20 cellular contexts compared by ENCODE assay signal in the genomic region with DNA sequence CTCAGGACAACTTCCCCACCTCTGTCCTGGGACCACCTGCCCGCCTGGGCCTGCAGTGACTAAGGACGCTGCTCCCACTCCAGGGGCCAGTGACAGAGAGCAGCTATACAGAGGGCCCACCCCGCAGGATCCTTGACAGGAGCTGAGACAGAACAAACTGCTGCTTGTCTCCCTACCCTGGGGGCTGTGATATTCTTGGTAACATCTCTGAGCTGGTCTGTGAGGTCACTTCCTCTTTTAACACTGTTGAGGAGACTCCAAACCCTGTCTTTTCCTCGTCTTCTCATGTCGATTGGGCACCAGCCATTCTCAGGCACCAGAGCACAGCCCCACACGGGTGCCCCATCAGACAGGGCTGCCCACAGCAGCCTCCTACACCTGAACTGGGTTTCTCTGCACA. TPM values are rescaled to one million over a fixed set of nuclear protein-coding genes. Genes with fewer than 3 reads are reported as not detected.
A peak's percentile ranks its signal among the peaks of the same experiment; 100 is the strongest.
DNase-seq lines count a peak whose midpoint lies in the region; ATAC-seq, FAIRE-seq and TF ChIP-seq lines count a peak whose summit lies in the region.
"Had no signal": no experiment of that assay in that cellular context is flagged by ENCODE, and none has a peak within 500 bp of the region (broad histone marks: within the 10 kb centered on the region; RNA-seq: fewer than 3 reads in every experiment).

No MANE protein-coding gene starts in this region.

- 61% methylated on average over 6 of the region's 6 CpGs for WGBS in GM12878 (ENCODE audit: insufficient coverage, insufficient replicate concordance, low lambda C conversion rate, missing lambda C conversion rate)

- peaks cover 49% of the 10 kb centered on the region for H3K36me3 Mint-ChIP-seq in HFFc6 (ENCODE audit: low read depth)
- H3K36me3 Mint-ChIP-seq in stimulated activated naive B cell treated with anti-CD40 and anti-IgM and Interleukin-4, amounts not matched to agents 10 μg/mL and 1 μg/mL and 100 μg/mL, for 72 hours: peaks cover 36 to 60% of the 10 kb centered on the region in 2 donors

- no peak for TF ChIP-seq CTCF in HFFc6 (IDR thresholded peaks at IDR 0.05)
- no peak for TF ChIP-seq CTCF in GM12878 (IDR thresholded peaks at IDR 0.05 in 2 of 3, conservative IDR thresholded peaks at IDR 0.05 in 1 of 3; ENCODE audit: control insufficient read depth in 2 of 3, extremely low read depth in 1 of 3, insufficient read depth in 1 of 3, low read depth in 3 of 3, low read length in 3 of 3)

- CTCF ChIA-PET in GM12878 (lab: Yijun Ruan, JAX): no interaction called here

- ATAC-seq in GM12878 (peak; percentile 54; the same call in 2 of the 3 replicates), HG02678 (IDR thresholded peaks at IDR 0.05; ENCODE audit: unreplicated experiment) (no peak)
- peak; percentile 82 to 87 for ATAC-seq in stimulated activated naive B cell treated with anti-CD40 and anti-IgM and Interleukin-4, amounts not matched to agents 10 μg/mL and 1 μg/mL and 100 μg/mL, for 72 hours (replicated peaks)

- no peak overlapping the region for H3K4me2 ChIP-seq in GM12878 (ENCODE audit: control insufficient read depth, insufficient read depth)
- H3K4me2 ChIP-seq: smooth muscle cell had no signal

- RAD21 ChIA-PET in GM12878 (lab: Charles Lee; ENCODE audit: unreplicated experiment): no interaction called here

- no peak for TF ChIP-seq EP300 in GM12878 (IDR thresholded peaks at IDR 0.05; ENCODE audit: borderline replicate concordance in 1 of 2, control insufficient read depth in 1 of 2, low read depth in 2 of 2, low read length in 2 of 2)

- H4K20me1 ChIP-seq in GM12878 (ENCODE audit: control insufficient read depth, insufficient read depth): no peaks in the 10 kb centered on the region

- POLR2A ChIA-PET in GM12878 (lab: Charles Lee): no interaction called here

- H3K4me1 ChIP-seq in GM12878 (ENCODE audit: control insufficient read depth, insufficient read depth, low read length): no peaks in the 10 kb centered on the region
- H3K4me1 ChIP-seq: breast epithelium had no signal

- H3K4me3 ChIP-seq in GM12878: no peak overlapping the region
- H3K4me3 ChIP-seq: breast epithelium, left ventricle myocardium inferior, smooth muscle cell, upper lobe of left lung had no signal

- TF ChIP-seq RAD21 in GM12878 (IDR thresholded peaks at IDR 0.05; ENCODE audit: insufficient read depth, low read depth, low read length): no peak

- H3K9ac ChIP-seq in GM12878 (ENCODE audit: control insufficient read depth, insufficient read depth, low read length): no peak overlapping the region

- peaks cover 67% of the 10 kb centered on the region for H3K4me1 Mint-ChIP-seq in HFFc6 (ENCODE audit: low read depth)
- H3K4me1 Mint-ChIP-seq in stimulated activated naive B cell treated with anti-CD40 and anti-IgM and Interleukin-4, amounts not matched to agents 10 μg/mL and 1 μg/mL and 100 μg/mL, for 72 hours: peaks cover 10 to 21% of the 10 kb centered on the region in 2 donors
- H3K4me1 Mint-ChIP-seq: activated CD4-positive, alpha-beta memory T cell treated with anti-CD3 and anti-CD28 coated beads, Interleukin-2, amount 10 ng/mL, durations not matched to agents 7 days and 5 days had no signal

- H3K27ac ChIP-seq in GM12878 (ENCODE audit: control insufficient read depth, insufficient read depth): no peak overlapping the region
- H3K27ac ChIP-seq: breast epithelium, left ventricle myocardium inferior, upper lobe of left lung, WERI-Rb-1 had no signal

- no peaks in the 10 kb centered on the region for H3K9me3 Mint-ChIP-seq in HFFc6
- peaks cover 0 to 2% of the 10 kb centered on the region in 2 donors for H3K9me3 Mint-ChIP-seq in stimulated activated naive B cell treated with anti-CD40 and anti-IgM and Interleukin-4, amounts not matched to agents 10 μg/mL and 1 μg/mL and 100 μg/mL, for 72 hours
- H3K9me3 Mint-ChIP-seq: activated CD4-positive, alpha-beta memory T cell treated with anti-CD3 and anti-CD28 coated beads, Interleukin-2, amount 10 ng/mL, durations not matched to agents 7 days and 5 days; T-helper 1 cell treated with Interleukin-12 subunit alpha and Interleukin-12 subunit beta and Interleukin-4 antibody, amounts not matched to agents 30 μg/mL and 1 μg/mL, for 36 hours had no signal

- SMC1A ChIA-PET in GM12878 (lab: Charles Lee; ENCODE audit: uncharacterized antibody, unreplicated experiment): interaction anchor here (0.9 kb wide), 1 partner anchor 40 kb away, joined by 3 read pairs; no protein-coding TSS in a partner anchor

- H3K9me3 ChIP-seq in GM12878 (replicated peaks; ENCODE audit: control insufficient read depth, insufficient read depth, low read length): no peaks in the 10 kb centered on the region
- H3K9me3 ChIP-seq: breast epithelium, left ventricle myocardium inferior, upper lobe of left lung had no signal

- H3K4me3 Mint-ChIP-seq in HFFc6: no peak overlapping the region
- no peak overlapping the region for H3K4me3 Mint-ChIP-seq in stimulated activated naive B cell treated with anti-CD40 and anti-IgM and Interleukin-4, amounts not matched to agents 10 μg/mL and 1 μg/mL and 100 μg/mL, for 72 hours
- H3K4me3 Mint-ChIP-seq: activated CD4-positive, alpha-beta memory T cell treated with anti-CD3 and anti-CD28 coated beads, Interleukin-2, amount 10 ng/mL, durations not matched to agents 7 days and 5 days; T-helper 1 cell treated with Interleukin-12 subunit alpha and Interleukin-12 subunit beta and Interleukin-4 antibody, amounts not matched to agents 30 μg/mL and 1 μg/mL, for 36 hours had no signal

- intact Hi-C loops in GM12878 (cut with micrococcal nuclease; ENCODE audit: unreplicated experiment): no loop called here

- H3K27me3 Mint-ChIP-seq in HFFc6 (ENCODE audit: insufficient read depth): peaks cover 7% of the 10 kb centered on the region
- H3K27me3 Mint-ChIP-seq in stimulated activated naive B cell treated with anti-CD40 and anti-IgM and Interleukin-4, amounts not matched to agents 10 μg/mL and 1 μg/mL and 100 μg/mL, for 72 hours: no peaks in the 10 kb centered on the region
- H3K27me3 Mint-ChIP-seq: activated CD4-positive, alpha-beta memory T cell treated with anti-CD3 and anti-CD28 coated beads, Interleukin-2, amount 10 ng/mL, durations not matched to agents 7 days and 5 days had no signal

- H3K36me3 ChIP-seq in GM12878 (ENCODE audit: control insufficient read depth in 2 of 2, insufficient read depth in 2 of 2, low read length in 1 of 2): peaks cover 23 to 33% of the 10 kb centered on the region in 2 experiments

- FAIRE-seq in GM12878 (lab: Jason Lieb, UNC): no peak

- in situ Hi-C loops in GM12878 (cut with MboI): no loop called here

- DNase-seq in HFFc6: no peak
- DNase-seq in NOMO-1 treated with dmso at 0.1 percent for 144 hours (lab: John Stamatoyannopoulos, UW; ENCODE audit: unreplicated experiment): peak; percentile 50
- no peak for DNase-seq in GM12878 (ENCODE audit: low read depth, low spot score)
- no peak for DNase-seq in stimulated activated naive B cell treated with anti-CD40 and anti-IgM and Interleukin-4, amounts not matched to agents 10 μg/mL and 1 μg/mL and 100 μg/mL, for 72 hours
- no peak for DNase-seq in NCI-H748 treated with DMSO at 0.1 percent for 48 hours (lab: John Stamatoyannopoulos, UW)
- DNase-seq in islet precursor cell: no peak
- DNase-seq: activated CD4-positive, alpha-beta memory T cell treated with anti-CD3 and anti-CD28 coated beads, Interleukin-2, amount 10 ng/mL, durations not matched to agents 7 days and 5 days; Calu3; cortex of kidney; left ventricle myocardium inferior; MM.1S; NCI-H2081; SHP77 treated with DMSO at 0.1 percent for 48 hours; stimulated activated CD4-positive, alpha-beta T cell treated with anti-CD3 and anti-CD28 coated beads, Interleukin-4, amount 100 ng/mL, for 24 hours; WERI-Rb-1 had no signal

- H3K27ac Mint-ChIP-seq in HFFc6: peak overlapping the region; percentile 11; the same call in 1 of the 2 replicates
- H3K27ac Mint-ChIP-seq in stimulated activated naive B cell treated with anti-CD40 and anti-IgM and Interleukin-4, amounts not matched to agents 10 μg/mL and 1 μg/mL and 100 μg/mL, for 72 hours: peak overlapping the region; percentile 84
- H3K27ac Mint-ChIP-seq: activated CD4-positive, alpha-beta memory T cell treated with anti-CD3 and anti-CD28 coated beads, Interleukin-2, amount 10 ng/mL, durations not matched to agents 7 days and 5 days; T-helper 1 cell treated with Interleukin-12 subunit alpha and Interleukin-12 subunit beta and Interleukin-4 antibody, amounts not matched to agents 30 μg/mL and 1 μg/mL, for 36 hours had no signal

- no peaks in the 10 kb centered on the region for H3K27me3 ChIP-seq in GM12878 (replicated peaks in 1 of 2; ENCODE audit: control insufficient read depth in 2 of 2, insufficient read depth in 2 of 2, low read length in 1 of 2)
- H3K27me3 ChIP-seq: breast epithelium, upper lobe of left lung had no signal

- H3K79me2 ChIP-seq in GM12878 (ENCODE audit: control insufficient read depth, insufficient read depth, low read length): no peaks in the 10 kb centered on the region

- peak; percentile 27; the same call in 1 of the 2 replicates for TF ChIP-seq POLR2A in GM12878 (IDR thresholded peaks at IDR 0.05; ENCODE audit: low read depth, low read length)

- no peak overlapping the region for H2AFZ ChIP-seq in GM12878 (ENCODE audit: control insufficient read depth, low read depth, low read length)

- BruUV-seq in GM12878 (replicated peaks; lab: Mats Ljungman, UMichigan): no TSS peak

RNA-seq across cellular contexts. Expression of a gene that starts 6.9 kb away (rescaled TPM):
- 100 to 1,000 TPM; 158 to 211 (median 199) TPM for total RNA-seq in HFFc6 (2021; fragmentation: NEBNext Ultra II Directional; extraction: Animal tissue kit (Norgen Biotek cat#: 25700))
- 17.5 and 18.2 TPM in 2 replicates for total RNA-seq in GM12878 (2013; cell fraction: nucleolus; rRNA removed)
- 94.8 and 111 TPM in 2 replicates for total RNA-seq in GM12878 (2014; rRNA removed)
- 62.0 and 72.1 TPM in 2 replicates for total RNA-seq in GM12878 (2014; rRNA removed; fragmentation: Illumina TruSeq; extraction: Trizol)
- 123 and 127 TPM in 2 replicates for total RNA-seq in GM12878 (2021)
- 102 TPM for polyA plus RNA-seq in GM12878 (2011; ENCODE audit: low read depth)
- polyA plus RNA-seq in GM12878 (2011; rRNA removed): 97.2 and 123 TPM in 2 replicates
- polyA plus RNA-seq in GM12878 (2011; cell fraction: cytosol; rRNA removed): 282 and 289 TPM in 2 replicates
- polyA plus RNA-seq in GM12878 (2011; cell fraction: nucleus; rRNA removed): 131 and 143 TPM in 2 replicates
- polyA plus RNA-seq in GM12878 (2012): 114 and 132 TPM in 2 replicates
- 74.4 and 90.1 TPM in 2 replicates for polyA plus RNA-seq in GM12878 (2014; fragmentation: Illumina TruSeq; extraction: Trizol)
- polyA plus RNA-seq in GM12878 (2014; fragmentation: Nextera tagmentation; extraction: Ambion mirVana): 10 to 100 TPM; 27.6 to 97.4 TPM
- polyA plus RNA-seq in GM12878 (2014; rRNA removed): 100 and 125 TPM in 2 replicates
- 100 to 1,000 TPM; 161 to 164 TPM for polyA plus RNA-seq in GM12878 (2016; fragmentation: Nextera tagmentation; extraction: Ambion mirVana)
- 55.2 and 90.2 TPM in 2 replicates for polyA minus RNA-seq in GM12878 (2011; rRNA and poly(A)+ RNA removed)
- polyA minus RNA-seq in GM12878 (2011; cell fraction: cytosol; rRNA and poly(A)+ RNA removed): 42.9 and 44.4 TPM in 2 replicates
- polyA minus RNA-seq in GM12878 (2011; cell fraction: nucleus; rRNA and poly(A)+ RNA removed): 12.6 and 18.8 TPM in 2 replicates

RNA-seq across cellular contexts. Expression of a gene that starts 30.1 kb away (rescaled TPM):
- 10 to 100 TPM; 41.4 to 53.2 (median 43.2) TPM for total RNA-seq in HFFc6 (2021; fragmentation: NEBNext Ultra II Directional; extraction: Animal tissue kit (Norgen Biotek cat#: 25700))
- total RNA-seq in GM12878 (2013; cell fraction: nucleolus; rRNA removed): 33.5 and 34.6 TPM in 2 replicates
- 19.7 and 19.9 TPM in 2 replicates for total RNA-seq in GM12878 (2014; rRNA removed)
- 13.9 and 15.8 TPM in 2 replicates for total RNA-seq in GM12878 (2014; rRNA removed; fragmentation: Illumina TruSeq; extraction: Trizol)
- total RNA-seq in GM12878 (2021): 23.2 and 24.2 TPM in 2 replicates
- polyA plus RNA-seq in GM12878 (2011; ENCODE audit: low read depth): 8.7 TPM
- 12.3 and 18.4 TPM in 2 replicates for polyA plus RNA-seq in GM12878 (2011; rRNA removed)
- 13.2 and 17.1 TPM in 2 replicates for polyA plus RNA-seq in GM12878 (2011; cell fraction: cytosol; rRNA removed)
- 16.8 and 17.1 TPM in 2 replicates for polyA plus RNA-seq in GM12878 (2011; cell fraction: nucleus; rRNA removed)
- 11.0 and 11.3 TPM in 2 replicates for polyA plus RNA-seq in GM12878 (2012)
- polyA plus RNA-seq in GM12878 (2014; fragmentation: Illumina TruSeq; extraction: Trizol): 22.9 and 29.7 TPM in 2 replicates
- 1 to 10 TPM; 2.0 to 3.9 TPM for polyA plus RNA-seq in GM12878 (2014; fragmentation: Nextera tagmentation; extraction: Ambion mirVana)
- 16.6 and 18.8 TPM in 2 replicates for polyA plus RNA-seq in GM12878 (2014; rRNA removed)
- 10 to 100 TPM; 15.4 to 23.9 TPM for polyA plus RNA-seq in GM12878 (2016; fragmentation: Nextera tagmentation; extraction: Ambion mirVana)
- 17.5 and 22.6 TPM in 2 replicates for polyA minus RNA-seq in GM12878 (2011; rRNA and poly(A)+ RNA removed)
- polyA minus RNA-seq in GM12878 (2011; cell fraction: cytosol; rRNA and poly(A)+ RNA removed): 6.9 and 7.1 TPM in 2 replicates
- 10.4 and 13.9 TPM in 2 replicates for polyA minus RNA-seq in GM12878 (2011; cell fraction: nucleus; rRNA and poly(A)+ RNA removed)

RNA-seq across cellular contexts. Expression of a gene that starts 50.0 kb away (rescaled TPM):
- total RNA-seq in HFFc6 (2021; fragmentation: NEBNext Ultra II Directional; extraction: Animal tissue kit (Norgen Biotek cat#: 25700)): 10 to 100 TPM; 12.6 to 15.7 (median 14.4) TPM
- total RNA-seq in GM12878 (2013; cell fraction: nucleolus; rRNA removed): 4.8 and 5.9 TPM in 2 replicates
- total RNA-seq in GM12878 (2014; rRNA removed) (9.9 and 12.3 TPM in 2 replicates), GM12878 (2014; rRNA removed; fragmentation: Illumina TruSeq; extraction: Trizol) (6.6 and 6.7 TPM in 2 replicates), GM12878 (2021) (8.9 and 10.9 TPM in 2 replicates)
- 3.1 TPM for polyA plus RNA-seq in GM12878 (2011; ENCODE audit: low read depth)
- polyA plus RNA-seq in GM12878 (2011; rRNA removed) (11.3 and 16.6 TPM in 2 replicates), GM12878 (2014; fragmentation: Illumina TruSeq; extraction: Trizol) (8.1 and 10.8 TPM in 2 replicates), GM12878 (2014; fragmentation: Nextera tagmentation; extraction: Ambion mirVana) (1 to 10 TPM; 3.5 to 5.3 TPM), GM12878 (2014; rRNA removed) (9.3 and 11.6 TPM in 2 replicates), GM12878 (2016; fragmentation: Nextera tagmentation; extraction: Ambion mirVana) (10 to 100 TPM; 15.4 to 16.2 TPM)
- polyA plus RNA-seq in GM12878 (2011; cell fraction: cytosol; rRNA removed): 16.1 and 18.2 TPM in 2 replicates
- polyA plus RNA-seq in GM12878 (2011; cell fraction: nucleus; rRNA removed): 4.6 and 6.2 TPM in 2 replicates
- 5.8 TPM in 2 replicates for polyA plus RNA-seq in GM12878 (2012)
- polyA minus RNA-seq in GM12878 (2011; rRNA and poly(A)+ RNA removed): 17.1 and 19.4 TPM in 2 replicates
- 6.0 and 9.4 TPM in 2 replicates for polyA minus RNA-seq in GM12878 (2011; cell fraction: cytosol; rRNA and poly(A)+ RNA removed)
- polyA minus RNA-seq in GM12878 (2011; cell fraction: nucleus; rRNA and poly(A)+ RNA removed): 0.73 and 4.1 TPM in 2 replicates
